Comparison of ENCODE assay signal across 8 cellular contexts in the genomic region with DNA sequence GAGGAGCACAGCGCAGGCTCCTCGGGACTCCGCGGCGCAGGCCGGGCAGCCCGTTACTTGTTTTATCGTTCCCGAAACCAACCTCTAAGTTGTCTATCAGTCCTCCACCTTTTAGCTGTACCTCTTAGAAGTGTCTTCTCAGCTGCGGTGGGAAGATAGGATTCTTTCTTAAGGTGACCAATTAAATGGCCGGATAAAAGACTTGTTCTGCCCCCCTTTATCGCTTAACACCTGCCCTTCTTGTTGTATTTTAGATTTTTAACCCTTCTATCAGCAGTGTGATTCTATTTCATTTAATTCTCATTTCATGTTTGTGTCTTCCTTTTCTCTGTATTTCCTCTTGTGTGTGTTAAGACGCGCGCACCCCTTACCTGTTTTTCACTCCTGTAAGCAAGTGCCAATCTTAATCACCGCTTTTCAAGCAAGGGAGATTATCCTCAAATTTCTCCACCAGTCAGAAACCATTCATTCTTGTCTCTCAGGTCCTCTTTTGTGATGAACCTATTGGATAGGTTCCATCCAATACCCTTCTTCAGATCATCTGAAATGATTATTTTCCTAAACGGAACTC. TPM values are rescaled to one million over a fixed set of nuclear protein-coding genes. Genes with fewer than 3 reads are reported as not detected.
DNase-seq lines count a peak whose midpoint lies in the region; ATAC-seq and TF ChIP-seq lines count a peak whose summit lies in the region.

No MANE protein-coding gene starts in this region.

- no peaks in the 10 kb centered on the region for H4K20me1 ChIP-seq in H9 (ENCODE audit: control insufficient read depth, insufficient read depth, insufficient read length)

- no peak overlapping the region for H2BK120ac ChIP-seq in H9 (ENCODE audit: low read depth, low read length, poor library complexity, severe bottlenecking)

- no peak overlapping the region for H4K8ac ChIP-seq in H9 (replicated peaks; ENCODE audit: insufficient read length, low read depth, low read length)

- no peak overlapping the region for H4K5ac ChIP-seq in H9 (ENCODE audit: insufficient read length, low read depth, low read length)

- H3K4me1 ChIP-seq in H9 (ENCODE audit: insufficient read depth, low read length) (no peaks in the 10 kb centered on the region), NT2/D1 (ENCODE audit: insufficient read depth, insufficient read length) (no peaks in the 10 kb centered on the region)

- no peak overlapping the region for H3K18ac ChIP-seq in H9 (ENCODE audit: insufficient read length, low read depth, low read length)

- H3K9ac ChIP-seq in H9 (ENCODE audit: extremely low read depth, insufficient read length, low read length) (peak overlapping the region; percentile 61), NT2/D1 (ENCODE audit: insufficient read length, low read depth) (peak overlapping the region; percentile 88)

- H3K27me3 ChIP-seq in H9 (ENCODE audit: insufficient read depth, low read length) (peaks cover 5% of the 10 kb centered on the region; the same call in 1 of the 2 replicates), NT2/D1 (ENCODE audit: insufficient read depth, insufficient read length) (peaks cover 27% of the 10 kb centered on the region)

- peak in 1 of 3 donors; percentile 34 for ATAC-seq in natural killer cell

- no peak overlapping the region for H2BK12ac ChIP-seq in H9 (ENCODE audit: insufficient read length, low read depth, low read length)

- H3K9me3 ChIP-seq in H9 (ENCODE audit: control insufficient read depth, low read depth, low read length) = no peaks in the 10 kb centered on the region
- no peaks in the 10 kb centered on the region for H3K9me3 ChIP-seq in NT2/D1 (ENCODE audit: insufficient read depth, low read length)

- H3K9me3 Mint-ChIP-seq in H9 (no peaks in the 10 kb centered on the region), chondrocyte (ENCODE audit: low read depth) (no peaks in the 10 kb centered on the region), natural killer cell (no peaks in the 10 kb centered on the region)

- no peak overlapping the region for H3K56ac ChIP-seq in H9 (ENCODE audit: insufficient read length, low read depth, low read length)

- H3K79me2 ChIP-seq in H9 (ENCODE audit: insufficient read depth, low read length) = no peaks in the 10 kb centered on the region

- H3K4me3 Mint-ChIP-seq in H9 (peak overlapping the region; percentile 74 to 88), chondrocyte (ENCODE audit: unreplicated experiment) (peak overlapping the region; percentile 98), natural killer cell (peak overlapping the region; percentile 88)

- no peak overlapping the region for H4K91ac ChIP-seq in H9 (ENCODE audit: insufficient read length, low read depth, low read length)

- peaks cover 7% of the 10 kb centered on the region for H3K23me2 ChIP-seq in H9 (ENCODE audit: insufficient read length, low read depth, low read length, poor library complexity, severe bottlenecking)

- peak overlapping the region; percentile 71 for H3K4me3 ChIP-seq in NT2/D1 (ENCODE audit: insufficient read length, low read depth)

- H3K79me1 ChIP-seq in H9 (ENCODE audit: insufficient read depth, low read depth, low read length, poor library complexity, severe bottlenecking) = no peaks in the 10 kb centered on the region

- H3K14ac ChIP-seq in H9 (ENCODE audit: insufficient read depth, low read length) = peak overlapping the region; percentile 73; the same call in 1 of the 2 replicates

- H2AK5ac ChIP-seq in H9 (ENCODE audit: insufficient read length, low read length) = no peak overlapping the region

- H3K27me3 Mint-ChIP-seq in H9 (ENCODE audit: low read depth) = peaks cover 34% of the 10 kb centered on the region
- H3K27me3 Mint-ChIP-seq in chondrocyte (ENCODE audit: low read depth) = no peaks in the 10 kb centered on the region
- H3K27me3 Mint-ChIP-seq in natural killer cell (ENCODE audit: low read depth in 2 of 2) = no peaks in the 10 kb centered on the region

- peaks cover 0 to 11% (median 5%) of the 10 kb centered on the region in 3 experiments; a peak in 4 of 7 replicates for H3K36me3 Mint-ChIP-seq in H9 (ENCODE audit: insufficient read depth in 1 of 3, low read depth in 3 of 3)
- peaks cover 4% of the 10 kb centered on the region for H3K36me3 Mint-ChIP-seq in chondrocyte (ENCODE audit: low read depth)
- peaks cover 6% of the 10 kb centered on the region for H3K36me3 Mint-ChIP-seq in natural killer cell

- H3K4me1 Mint-ChIP-seq in H9 = peaks cover 10 to 13% of the 10 kb centered on the region in 2 experiments
- H3K4me1 Mint-ChIP-seq in chondrocyte (ENCODE audit: low read depth) = peaks cover 31% of the 10 kb centered on the region
- H3K4me1 Mint-ChIP-seq in natural killer cell = peaks cover 24 to 35% of the 10 kb centered on the region in 2 donors

- H3K4me2 ChIP-seq in H9 (ENCODE audit: insufficient read depth, insufficient read length, low read length) = peak overlapping the region; percentile 87

- no CpG with 5 or more reads among the region's 17 CpGs for WGBS in H9 (ENCODE audit: extremely low coverage, insufficient read length, low lambda C conversion rate)

- peak overlapping the region; percentile 50 for H2AFZ ChIP-seq in H9 (ENCODE audit: low read length)

- DNase-seq in NOMO-1 treated with DMSO at 0.1 percent for 48 hours (lab: John Stamatoyannopoulos, UW; ENCODE audit: unreplicated experiment) (peak; percentile 6), NOMO-1 treated with dmso at 0.1 percent for 144 hours (lab: John Stamatoyannopoulos, UW; ENCODE audit: unreplicated experiment) (no peak), H9 (no peak), NT2/D1 (ENCODE audit: low read depth, low spot score) (no peak), chondrocyte (ENCODE audit: low spot score) (no peak), natural killer cell (no peak), pons (ENCODE audit: low spot score) (no peak)
- DNase-seq in effector CD4-positive, alpha-beta T cell = no peak

- H2BK20ac ChIP-seq in H9 (ENCODE audit: low read depth, low read length, poor library complexity, severe bottlenecking) = no peak overlapping the region

- no peak overlapping the region for H3K4ac ChIP-seq in H9 (ENCODE audit: low read depth, low read length)

- H2BK5ac ChIP-seq in H9 (ENCODE audit: insufficient read length, low read length) = no peak overlapping the region

- no peaks in the 10 kb centered on the region for H3K36me3 ChIP-seq in NT2/D1 (ENCODE audit: insufficient read depth, insufficient read length, low read length)

- no peak overlapping the region for H2BK15ac ChIP-seq in H9 (ENCODE audit: low read depth, low read length)

- H3K23ac ChIP-seq in H9 (ENCODE audit: insufficient read length, low read depth, low read length) = no peak overlapping the region

- TF ChIP-seq CTCF in H9 (conservative IDR thresholded peaks at IDR 0.05) (no peak), chondrocyte (IDR thresholded peaks at IDR 0.05) (no peak), natural killer cell (IDR thresholded peaks at IDR 0.05) (no peak)

- H3T11ph ChIP-seq in H9 (ENCODE audit: low read length) = no peak overlapping the region

- H3K27ac Mint-ChIP-seq in H9 (no peak overlapping the region; a peak in 1 of 7 replicates), chondrocyte (ENCODE audit: unreplicated experiment) (peak overlapping the region; percentile 93), natural killer cell (peak overlapping the region; percentile 90 to 92)

- intact Hi-C loops in natural killer cell (cut with micrococcal nuclease) = loop anchor here (2.0 to 5.0 kb wide), 2 partner anchors 58 to 250 kb away; a partner anchor contains a TSS

- no peak overlapping the region for H3K27ac ChIP-seq in H9 (ENCODE audit: insufficient read length, low read depth, low read length)

RNA-seq across cellular contexts. Expression of a gene that starts 0.3 kb away (rescaled TPM):
- total RNA-seq in H9 (2021) (6.8 and 7.3 TPM in 2 replicates), chondrocyte (18.7 to 21.7 TPM (median 20.3 TPM) in 3 replicates), natural killer cell (10 to 100 TPM; 13.5 to 22.4 (median 17.9) TPM)

RNA-seq across cellular contexts. Expression of a gene that starts 22.8 kb away (rescaled TPM):
- total RNA-seq in H9 (2021) (39.3 and 40.2 TPM in 2 replicates), chondrocyte (25.5 to 45.9 TPM (median 27.5 TPM) in 3 replicates), natural killer cell (10 to 100 TPM; 12.1 to 16.6 (median 15.9) TPM)

RNA-seq across cellular contexts. Expression of a gene that starts 57.4 kb away (rescaled TPM):
- 0.59 and 2.0 TPM in 2 replicates for total RNA-seq in H9 (2021)
- total RNA-seq in chondrocyte = 1.1 to 1.3 TPM (median 1.1 TPM) in 3 replicates
- total RNA-seq in natural killer cell = 1 to 10 TPM; 2.1 to 4.0 (median 2.5) TPM

Comparison
In these comparisons a context has a peak if more than half of its experiments do, and no peak if none do; other contexts are left out.
1. H3K27ac Mint-ChIP-seq: peak in chondrocyte (single experiment) and natural killer cell (2 of 2); none in H9 (0 of 3).
2. Peak in every context shown above with its lines, with median percentiles within 50 percentile points of each other: H3K4me3 Mint-ChIP-seq.